8 cellular contexts compared by ENCODE assay signal in the genomic region with DNA sequence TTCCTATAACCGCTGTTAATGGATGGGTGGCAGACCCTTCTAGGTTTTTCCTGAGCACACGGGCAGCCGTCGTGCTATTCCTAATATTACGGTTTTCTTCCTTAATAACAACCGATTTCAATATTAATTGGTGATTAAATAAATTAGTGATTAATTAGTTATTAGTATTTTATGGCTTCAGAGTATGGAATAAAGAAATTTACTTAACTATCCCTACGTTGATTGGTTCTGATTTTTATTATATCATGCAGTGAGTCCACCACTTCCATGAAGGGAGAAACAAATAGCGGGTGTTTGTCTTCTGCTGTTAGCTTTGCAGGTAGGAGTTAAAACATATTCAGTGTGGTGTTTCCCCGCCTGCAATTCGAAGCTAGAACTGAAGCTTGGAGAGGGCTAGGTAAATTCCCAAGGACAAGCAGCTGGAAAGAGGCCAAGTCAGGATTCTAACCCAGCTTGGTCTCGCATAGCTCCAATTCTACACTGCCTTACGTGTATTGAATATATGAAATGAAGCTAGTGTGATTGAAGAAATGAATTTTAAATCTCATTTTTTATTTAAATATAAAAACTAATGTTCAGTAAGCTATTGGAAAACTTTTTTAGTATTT. TPM values are rescaled to one million over a fixed set of nuclear protein-coding genes. Genes with fewer than 3 reads are reported as not detected.
DNase-seq lines count a peak whose midpoint lies in the region; ATAC-seq and TF ChIP-seq lines count a peak whose summit lies in the region.

No MANE protein-coding gene starts in this region.

- no peaks in the 10 kb centered on the region for H3K27me3 Mint-ChIP-seq in activated CD4-positive, alpha-beta T cell treated with anti-CD3 and anti-CD28 coated beads, Interleukin-2, amount 10 ng/mL, durations not matched to agents 7 days and 5 days

- CTCF ChIA-PET in activated CD4-positive, alpha-beta T cell treated with anti-CD3 and anti-CD28 coated beads, Interleukin-2, amount 10 ng/mL, durations not matched to agents 7 days and 5 days (lab: Charles Lee), result interaction anchor here (1.1 to 1.4 kb wide), 3 partner anchors 10 to 21 kb away, joined by 3 to 5 read pairs (median 4); no protein-coding TSS in a partner anchor

- H3K27me3 ChIP-seq in HL-60 (ENCODE audit: insufficient read depth, poor library complexity, severe bottlenecking) (no peaks in the 10 kb centered on the region), foreskin keratinocyte (no peaks in the 10 kb centered on the region)

- peak; percentile 20 for ATAC-seq in foreskin keratinocyte
- ATAC-seq in omental fat pad (ENCODE audit: low FRiP score), result peak; percentile 45
- ATAC-seq in GM21576 (IDR thresholded peaks at IDR 0.05; ENCODE audit: unreplicated experiment), result no peak
- no peak for ATAC-seq in activated CD4-positive, CD25-positive, alpha-beta regulatory T cell treated with anti-CD3 and anti-CD28 coated beads, Interleukin-2, amount 50 U/mL, for 24 hours

- no peak overlapping the region for H3K4me3 ChIP-seq in HL-60 (replicated peaks; ENCODE audit: insufficient read depth, low read length)

- in situ Hi-C loops in ACHN (cut with HindIII; ENCODE audit: low pct_ligation_motif_present, low pct_unique_long_range_greater_than_20kb, low sequenced_read_pairs), result no loop called here

- DNase-seq in ACHN, result peak; percentile 30
- no peak for DNase-seq in HL-60 (ENCODE audit: low read depth in 1 of 2, low spot score in 1 of 2)
- no peak for DNase-seq in activated CD4-positive, alpha-beta T cell treated with anti-CD3 and anti-CD28 coated beads, Interleukin-2, amount 10 ng/mL, durations not matched to agents 7 days and 5 days
- DNase-seq in foreskin keratinocyte, result peak; percentile 17 to 50
- no peak for DNase-seq in omental fat pad (ENCODE audit: low spot score)
- DNase-seq in GM19238 (ENCODE audit: insufficient read length, low spot score), result no peak

- H3K9me3 Mint-ChIP-seq in activated CD4-positive, alpha-beta T cell treated with anti-CD3 and anti-CD28 coated beads, Interleukin-2, amount 10 ng/mL, durations not matched to agents 7 days and 5 days, result peaks cover 5% of the 10 kb centered on the region

- H3K4me1 Mint-ChIP-seq in activated CD4-positive, alpha-beta T cell treated with anti-CD3 and anti-CD28 coated beads, Interleukin-2, amount 10 ng/mL, durations not matched to agents 7 days and 5 days, result peaks cover 41% of the 10 kb centered on the region

- H3K4me1 ChIP-seq in foreskin keratinocyte, result peaks cover 5% of the 10 kb centered on the region

- peak overlapping the region; percentile 97 for H3K4me3 Mint-ChIP-seq in activated CD4-positive, alpha-beta T cell treated with anti-CD3 and anti-CD28 coated beads, Interleukin-2, amount 10 ng/mL, durations not matched to agents 7 days and 5 days

- POLR2A ChIA-PET in activated CD4-positive, alpha-beta T cell treated with anti-CD3 and anti-CD28 coated beads, Interleukin-2, amount 10 ng/mL, durations not matched to agents 7 days and 5 days (lab: Charles Lee), result no interaction called here

- TF ChIP-seq CTCF in HL-60 (IDR thresholded peaks at IDR 0.05; ENCODE audit: insufficient read depth, low read length) (no peak), foreskin keratinocyte (conservative IDR thresholded peaks at IDR 0.05) (no peak), omental fat pad (IDR thresholded peaks at IDR 0.05) (no peak)

- H3K36me3 Mint-ChIP-seq in activated CD4-positive, alpha-beta T cell treated with anti-CD3 and anti-CD28 coated beads, Interleukin-2, amount 10 ng/mL, durations not matched to agents 7 days and 5 days (ENCODE audit: low read depth), result peaks cover 34% of the 10 kb centered on the region

- H3K27ac ChIP-seq in HL-60 (replicated peaks) (peak overlapping the region; percentile 99), foreskin keratinocyte (peak overlapping the region; percentile 100)

- H3K27ac Mint-ChIP-seq in activated CD4-positive, alpha-beta T cell treated with anti-CD3 and anti-CD28 coated beads, Interleukin-2, amount 10 ng/mL, durations not matched to agents 7 days and 5 days, result peak overlapping the region; percentile 100

RNA-seq across cellular contexts. Expression of gene CSTF2T, which starts 0.9 kb away (rescaled TPM):
- total RNA-seq in activated CD4-positive, alpha-beta T cell treated with anti-CD3 and anti-CD28 coated beads, Interleukin-2, amount 10 ng/mL, durations not matched to agents 7 days and 5 days, result 10 to 100 TPM; 34.4 to 36.7 TPM
- total RNA-seq in foreskin keratinocyte (16.7 and 17.4 TPM in 2 replicates), omental fat pad (10 to 100 TPM; 16.9 to 33.7 (median 23.4) TPM)
- polyA plus RNA-seq in foreskin keratinocyte, result 9.5 and 10.0 TPM in 2 replicates

Comparison
In these comparisons a context has a peak if more than half of its experiments do, and no peak if none do; other contexts are left out.
1. DNase-seq: peak in ACHN (single experiment) and foreskin keratinocyte (2 of 2); none in HL-60 (0 of 2), activated CD4-positive, alpha-beta T cell treated with anti-CD3 and anti-CD28 coated beads, Interleukin-2, amount 10 ng/mL, durations not matched to agents 7 days and 5 days (single experiment), omental fat pad (single experiment) and GM19238 (single experiment).
2. ATAC-seq: peak in foreskin keratinocyte (single experiment) and omental fat pad (single experiment); none in GM21576 (single experiment) and activated CD4-positive, CD25-positive, alpha-beta regulatory T cell treated with anti-CD3 and anti-CD28 coated beads, Interleukin-2, amount 50 U/mL, for 24 hours (0 of 2).